15 cellular contexts compared by ENCODE assay signal in the genomic region with DNA sequence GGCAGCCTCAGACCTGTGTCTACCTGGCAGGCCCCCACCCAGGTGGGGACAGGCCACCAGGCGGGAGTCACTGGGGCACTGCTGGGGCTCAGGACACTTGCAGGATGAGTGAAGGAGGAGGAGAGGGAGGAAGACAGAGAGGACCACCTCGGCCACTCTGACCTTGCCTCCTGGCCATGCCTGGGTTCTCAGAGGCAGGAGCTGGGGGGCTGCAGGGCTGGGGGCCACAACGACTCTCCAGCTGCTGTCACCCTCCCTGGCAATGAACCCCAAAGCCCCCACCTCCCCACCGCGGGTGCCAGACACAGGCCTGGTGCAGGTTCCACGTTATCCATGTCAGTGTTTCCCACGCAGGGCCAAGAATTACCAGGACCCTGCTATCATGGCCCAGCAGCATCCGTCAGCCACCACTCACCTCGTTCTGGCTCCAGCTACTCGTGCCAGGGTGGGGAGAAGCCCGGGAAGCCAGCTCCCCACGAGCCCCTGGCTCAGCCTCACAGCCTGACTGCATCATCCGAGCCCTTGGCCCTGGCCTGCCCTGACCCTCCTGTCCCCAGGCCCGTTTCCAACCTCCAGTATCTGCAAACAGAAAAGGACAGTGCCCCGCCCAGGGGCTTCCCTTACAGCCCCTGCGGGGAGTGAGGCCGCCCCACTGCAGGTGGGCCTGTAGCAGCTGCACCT.
DNase-seq lines count a peak whose midpoint lies in the region; ATAC-seq and TF ChIP-seq lines count a peak whose summit lies in the region.
"Had no signal": no experiment of that assay in that cellular context is flagged by ENCODE, and none has a peak within 500 bp of the region (broad histone marks: within the 10 kb centered on the region; RNA-seq: fewer than 3 reads in every experiment).

No MANE protein-coding gene starts in this region.

- H3K36me3 Mint-ChIP-seq in natural killer cell, result peaks cover 7% of the 10 kb centered on the region
- peaks cover 6% of the 10 kb centered on the region for H3K36me3 Mint-ChIP-seq in natural killer cell treated with Interleukin-12 subunit alpha and Interleukin-12 subunit beta and Interleukin-15 and Interleukin-18, amount 100 ng/mL, for 72 hours

- intact Hi-C loops in natural killer cell (cut with micrococcal nuclease), result no loop called here

- TF ChIP-seq CTCF in natural killer cell (IDR thresholded peaks at IDR 0.05) (no peak), omental fat pad (IDR thresholded peaks at IDR 0.05) (no peak)

- ATAC-seq in natural killer cell (no peak), omental fat pad (ENCODE audit: low FRiP score) (peak; percentile 15), HG03039 (IDR thresholded peaks at IDR 0.05; ENCODE audit: unreplicated experiment) (no peak), HG02938 (IDR thresholded peaks at IDR 0.05; ENCODE audit: unreplicated experiment) (no peak)
- no peak for ATAC-seq in natural killer cell treated with Interleukin-12 subunit alpha and Interleukin-12 subunit beta and Interleukin-15 and Interleukin-18, amount 100 ng/mL, for 72 hours
- ATAC-seq: K562 had no signal

- peaks cover 3 to 6% of the 10 kb centered on the region in 2 donors for H3K9me3 Mint-ChIP-seq in natural killer cell
- H3K9me3 Mint-ChIP-seq in natural killer cell treated with Interleukin-12 subunit alpha and Interleukin-12 subunit beta and Interleukin-15 and Interleukin-18, amount 100 ng/mL, for 72 hours, result peaks cover 4% of the 10 kb centered on the region

- DNase-seq in natural killer cell (peak; percentile 13), omental fat pad (ENCODE audit: low spot score) (peak; percentile 13)
- DNase-seq in natural killer cell treated with Interleukin-12 subunit alpha and Interleukin-12 subunit beta and Interleukin-15 and Interleukin-18, amount 100 ng/mL, for 72 hours (ENCODE audit: low spot score), result no peak
- DNase-seq in activated CD8-positive, alpha-beta memory T cell treated with anti-CD3 and anti-CD28 coated beads, Interleukin-2, amount 50 U/mL, for 48 hours, result peak; percentile 46
- DNase-seq in stimulated activated CD8-positive, alpha-beta memory T cell treated with anti-CD3 and anti-CD28 coated beads, Interleukin-4, amount 100 ng/mL, for 48 hours, result no peak
- DNase-seq: cortex of kidney; DMS153; HFFc6; NCI-H1092 treated with DMSO at 0.1 percent for 48 hours; SHP77 treated with DMSO at 0.1 percent for 48 hours; stimulated activated CD4-positive, alpha-beta T cell treated with anti-CD3 and anti-CD28 coated beads, Interleukin-15, amount 100 ng/mL, for 24 hours had no signal

- no peak overlapping the region for H3K4me3 Mint-ChIP-seq in natural killer cell
- H3K4me3 Mint-ChIP-seq in natural killer cell treated with Interleukin-12 subunit alpha and Interleukin-12 subunit beta and Interleukin-15 and Interleukin-18, amount 100 ng/mL, for 72 hours, result no peak overlapping the region
- H3K4me3 Mint-ChIP-seq: HFFc6; T-helper 2 cell treated with Interferon-gamma antibody and Interleukin-4, amounts not matched to agents 5 μg/mL and 100 μg/mL, for 36 hours had no signal

- H3K27me3 Mint-ChIP-seq in natural killer cell (ENCODE audit: low read depth in 2 of 2), result no peaks in the 10 kb centered on the region
- H3K27me3 Mint-ChIP-seq in natural killer cell treated with Interleukin-12 subunit alpha and Interleukin-12 subunit beta and Interleukin-15 and Interleukin-18, amount 100 ng/mL, for 72 hours, result no peaks in the 10 kb centered on the region

- peaks cover 12 to 21% of the 10 kb centered on the region in 2 donors for H3K4me1 Mint-ChIP-seq in natural killer cell
- peaks cover 10 to 15% of the 10 kb centered on the region in 2 donors for H3K4me1 Mint-ChIP-seq in natural killer cell treated with Interleukin-12 subunit alpha and Interleukin-12 subunit beta and Interleukin-15 and Interleukin-18, amount 100 ng/mL, for 72 hours (ENCODE audit: low read depth in 2 of 2)

- H3K27ac Mint-ChIP-seq in natural killer cell, result no peak overlapping the region
- H3K27ac Mint-ChIP-seq in natural killer cell treated with Interleukin-12 subunit alpha and Interleukin-12 subunit beta and Interleukin-15 and Interleukin-18, amount 100 ng/mL, for 72 hours, result no peak overlapping the region
- H3K27ac Mint-ChIP-seq: HFFc6; T-helper 2 cell treated with Interferon-gamma antibody and Interleukin-4, amounts not matched to agents 5 μg/mL and 100 μg/mL, for 36 hours had no signal

Comparison
In these comparisons a context has a peak if more than half of its experiments do, and no peak if none do; other contexts are left out.
1. DNase-seq: peak in natural killer cell (single experiment), activated CD8-positive, alpha-beta memory T cell treated with anti-CD3 and anti-CD28 coated beads, Interleukin-2, amount 50 U/mL, for 48 hours (single experiment) and omental fat pad (single experiment); none in natural killer cell treated with Interleukin-12 subunit alpha and Interleukin-12 subunit beta and Interleukin-15 and Interleukin-18, amount 100 ng/mL, for 72 hours (single experiment) and stimulated activated CD8-positive, alpha-beta memory T cell treated with anti-CD3 and anti-CD28 coated beads, Interleukin-4, amount 100 ng/mL, for 48 hours (single experiment).